In the genomic region with DNA sequence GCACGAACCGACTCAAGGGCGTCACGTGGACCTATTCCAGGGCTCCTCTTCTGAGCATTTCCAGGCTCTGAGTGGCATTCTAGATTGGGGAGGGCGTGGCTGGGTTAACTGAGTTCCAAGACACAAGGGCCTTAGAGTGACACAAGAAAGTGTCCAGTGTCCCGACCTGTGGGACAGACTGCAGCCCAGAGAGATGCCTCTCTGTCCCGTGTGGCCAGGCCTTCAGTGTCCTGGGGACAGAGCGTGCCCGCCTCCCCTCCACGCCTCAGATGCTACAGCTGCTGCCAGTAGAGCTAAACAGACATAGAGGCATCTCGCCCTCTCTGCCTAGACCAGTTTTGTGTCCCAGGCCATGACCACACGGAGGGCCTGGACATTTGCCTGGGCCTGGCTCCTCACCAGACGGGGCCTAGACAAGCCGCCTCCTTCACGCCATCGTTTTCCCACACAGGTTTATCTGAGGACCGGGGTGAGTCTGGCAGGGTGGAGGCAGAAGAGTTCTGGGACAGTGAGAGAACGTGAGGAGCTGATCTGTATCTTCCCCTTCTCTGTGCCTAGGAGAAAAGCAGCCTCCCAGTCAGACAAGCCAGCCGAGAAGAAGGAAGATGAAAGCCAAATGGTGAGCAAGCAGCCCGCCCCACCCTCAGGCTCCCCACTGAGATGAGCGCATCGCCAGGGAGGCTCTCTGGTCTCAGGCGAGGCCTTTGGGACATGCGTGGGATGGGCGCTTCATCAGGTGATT, we compare ENCODE assay signal across 14 cellular contexts. TPM values are rescaled to one million over a fixed set of nuclear protein-coding genes. Genes with fewer than 3 reads are reported as not detected.
DNase-seq lines count a peak whose midpoint lies in the region; ATAC-seq and TF ChIP-seq lines count a peak whose summit lies in the region.
"Had no signal": no experiment of that assay in that cellular context is flagged by ENCODE, and none has a peak within 500 bp of the region (broad histone marks: within the 10 kb centered on the region; RNA-seq: fewer than 3 reads in every experiment).

No MANE protein-coding gene starts in this region.

- no peak overlapping the region for H4K8ac ChIP-seq in mesendoderm (ENCODE audit: low read depth, low read length)

- H3K56ac ChIP-seq in mesendoderm (ENCODE audit: low read length): no peak overlapping the region

- no peaks in the 10 kb centered on the region for H3K27me3 ChIP-seq in suprapubic skin
- H3K27me3 ChIP-seq in mesendoderm (ENCODE audit: insufficient read depth, low read length, poor library complexity): no peaks in the 10 kb centered on the region
- H3K27me3 ChIP-seq: hepatocyte had no signal

- H3K9ac ChIP-seq in mesendoderm (ENCODE audit: low read length): no peak overlapping the region

- DNase-seq in activated CD4-positive, alpha-beta T cell treated with anti-CD3 and anti-CD28 coated beads, Interleukin-2, amount 10 ng/mL, durations not matched to agents 7 days and 5 days: no peak
- DNase-seq in activated CD4-positive, alpha-beta T cell treated with anti-CD3 and anti-CD28 coated beads for 4 hours: no peak
- DNase-seq in fibroblast of villous mesenchyme (ENCODE audit: low read depth): peak; percentile 24
- no peak for DNase-seq in suprapubic skin (ENCODE audit: low spot score in 2 of 2)
- DNase-seq in activated T-helper 1 cell treated with anti-CD3 and anti-CD28 coated beads, Interleukin-12 subunit alpha, Interleukin-12 subunit beta, Interleukin-2, Interleukin-4 antibody, amounts not matched to agents 30 ng/mL and 10 ng/mL and 1 ng/mL, durations not matched to agents 14 hours and 24 hours and 36 hours (ENCODE audit: low spot score): no peak
- DNase-seq in COLO668 (lab: John Stamatoyannopoulos, UW; ENCODE audit: unreplicated experiment): no peak
- no peak for DNase-seq in mesendoderm
- DNase-seq: activated T-cell treated with anti-CD3 and anti-CD28 coated beads, Interleukin-2, amount 50 U/mL, for 48 hours; GF-D8; midbrain had no signal

- no peak overlapping the region for H2BK15ac ChIP-seq in mesendoderm (replicated peaks; ENCODE audit: low read depth)

- H3K4me2 ChIP-seq in mesendoderm (ENCODE audit: low read length): no peak overlapping the region
- H3K4me2 ChIP-seq: A549, hepatocyte had no signal

- H3K27ac Mint-ChIP-seq in activated CD4-positive, alpha-beta T cell treated with anti-CD3 and anti-CD28 coated beads, Interleukin-2, amount 10 ng/mL, durations not matched to agents 7 days and 5 days: peak overlapping the region; percentile 31
- H3K27ac Mint-ChIP-seq in activated T-helper 17 cell treated with anti-CD3 and anti-CD28 coated beads, Interleukin-2, amount 50 U/mL, for 72 hours: peak overlapping the region; percentile 80
- no peak overlapping the region for H3K27ac Mint-ChIP-seq in activated T-helper 1 cell treated with anti-CD3 and anti-CD28 coated beads, Interleukin-12 subunit alpha, Interleukin-12 subunit beta, Interleukin-2, Interleukin-4 antibody, amounts not matched to agents 30 ng/mL and 10 ng/mL and 1 ng/mL, durations not matched to agents 14 hours and 24 hours and 36 hours

- no peak overlapping the region for H3K4me3 ChIP-seq in fibroblast of villous mesenchyme (ENCODE audit: low read depth, low read length)
- H3K4me3 ChIP-seq in suprapubic skin: no peak overlapping the region
- H3K4me3 ChIP-seq in mesendoderm (ENCODE audit: low read length): no peak overlapping the region
- H3K4me3 ChIP-seq: A549, hepatocyte had no signal

- no peak overlapping the region for H3K4me3 Mint-ChIP-seq in activated CD4-positive, alpha-beta T cell treated with anti-CD3 and anti-CD28 coated beads, Interleukin-2, amount 10 ng/mL, durations not matched to agents 7 days and 5 days
- H3K4me3 Mint-ChIP-seq in activated T-helper 17 cell treated with anti-CD3 and anti-CD28 coated beads, Interleukin-2, amount 50 U/mL, for 72 hours: no peak overlapping the region
- no peak overlapping the region for H3K4me3 Mint-ChIP-seq in activated T-helper 1 cell treated with anti-CD3 and anti-CD28 coated beads, Interleukin-12 subunit alpha, Interleukin-12 subunit beta, Interleukin-2, Interleukin-4 antibody, amounts not matched to agents 30 ng/mL and 10 ng/mL and 1 ng/mL, durations not matched to agents 14 hours and 24 hours and 36 hours

- TF ChIP-seq EP300 in suprapubic skin (IDR thresholded peaks at IDR 0.05): no peak

- H3K79me2 ChIP-seq in mesendoderm (ENCODE audit: control insufficient read depth, insufficient read depth, low read length): no peaks in the 10 kb centered on the region
- H3K79me2 ChIP-seq: hepatocyte had no signal

- no peak for TF ChIP-seq POLR2A in suprapubic skin (IDR thresholded peaks at IDR 0.05)

- H3K79me1 ChIP-seq in mesendoderm (ENCODE audit: low read length): no peaks in the 10 kb centered on the region

- H3K27ac ChIP-seq in suprapubic skin (peak overlapping the region; percentile 73), mesendoderm (ENCODE audit: low read depth, low read length) (no peak overlapping the region)
- H3K27ac ChIP-seq: A549, hepatocyte had no signal

- H3K27me3 Mint-ChIP-seq in activated CD4-positive, alpha-beta T cell treated with anti-CD3 and anti-CD28 coated beads, Interleukin-2, amount 10 ng/mL, durations not matched to agents 7 days and 5 days: no peaks in the 10 kb centered on the region
- no peaks in the 10 kb centered on the region for H3K27me3 Mint-ChIP-seq in activated T-helper 17 cell treated with anti-CD3 and anti-CD28 coated beads, Interleukin-2, amount 50 U/mL, for 72 hours
- no peaks in the 10 kb centered on the region for H3K27me3 Mint-ChIP-seq in activated T-helper 1 cell treated with anti-CD3 and anti-CD28 coated beads, Interleukin-12 subunit alpha, Interleukin-12 subunit beta, Interleukin-2, Interleukin-4 antibody, amounts not matched to agents 30 ng/mL and 10 ng/mL and 1 ng/mL, durations not matched to agents 14 hours and 24 hours and 36 hours (ENCODE audit: insufficient read depth)

- no peak for ATAC-seq in activated T-helper 17 cell treated with anti-CD3 and anti-CD28 coated beads, Interleukin-2, amount 50 U/mL, for 72 hours (replicated peaks)
- ATAC-seq: A549 had no signal

- POLR2A ChIA-PET in activated CD4-positive, alpha-beta T cell treated with anti-CD3 and anti-CD28 coated beads, Interleukin-2, amount 10 ng/mL, durations not matched to agents 7 days and 5 days (lab: Charles Lee): no interaction called here

- CTCF ChIA-PET in activated CD4-positive, alpha-beta T cell treated with anti-CD3 and anti-CD28 coated beads, Interleukin-2, amount 10 ng/mL, durations not matched to agents 7 days and 5 days (lab: Charles Lee): interaction anchor here (0.6 to 1.5 kb wide), 3 partner anchors 10 to 166 kb away, joined by 3 to 8 read pairs (median 3); no protein-coding TSS in a partner anchor

- H3K4me1 ChIP-seq in suprapubic skin (peaks cover 49% of the 10 kb centered on the region), mesendoderm (ENCODE audit: control insufficient read depth, low read depth, low read length) (no peaks in the 10 kb centered on the region)
- H3K4me1 ChIP-seq: A549 had no signal

- H3K9me3 Mint-ChIP-seq in activated CD4-positive, alpha-beta T cell treated with anti-CD3 and anti-CD28 coated beads, Interleukin-2, amount 10 ng/mL, durations not matched to agents 7 days and 5 days: no peaks in the 10 kb centered on the region
- no peaks in the 10 kb centered on the region for H3K9me3 Mint-ChIP-seq in activated T-helper 17 cell treated with anti-CD3 and anti-CD28 coated beads, Interleukin-2, amount 50 U/mL, for 72 hours
- no peaks in the 10 kb centered on the region for H3K9me3 Mint-ChIP-seq in activated T-helper 1 cell treated with anti-CD3 and anti-CD28 coated beads, Interleukin-12 subunit alpha, Interleukin-12 subunit beta, Interleukin-2, Interleukin-4 antibody, amounts not matched to agents 30 ng/mL and 10 ng/mL and 1 ng/mL, durations not matched to agents 14 hours and 24 hours and 36 hours

- no peak overlapping the region for H4K5ac ChIP-seq in mesendoderm (ENCODE audit: low read length)

- TF ChIP-seq CTCF in fibroblast of villous mesenchyme (IDR thresholded peaks at IDR 0.05; ENCODE audit: insufficient read depth, low read depth, low read length) (no peak), suprapubic skin (IDR thresholded peaks at IDR 0.05) (no peak)

- H3K18ac ChIP-seq in mesendoderm (ENCODE audit: low read length): no peak overlapping the region

- 41% methylated on average over 15 of the region's 25 CpGs for WGBS in suprapubic skin
- WGBS in mesendoderm (ENCODE audit: extremely low coverage, insufficient coverage, low lambda C conversion rate): no CpG with 5 or more reads among the region's 25 CpGs

- H2BK5ac ChIP-seq in mesendoderm (ENCODE audit: low read length): no peak overlapping the region

- no peaks in the 10 kb centered on the region for H3K9me3 ChIP-seq in suprapubic skin
- H3K9me3 ChIP-seq: A549 had no signal

- H2BK120ac ChIP-seq in mesendoderm (ENCODE audit: low read depth, low read length): no peak overlapping the region

- no peak overlapping the region for H3K4ac ChIP-seq in mesendoderm (ENCODE audit: low read depth, low read length)

- H3K36me3 Mint-ChIP-seq in activated CD4-positive, alpha-beta T cell treated with anti-CD3 and anti-CD28 coated beads, Interleukin-2, amount 10 ng/mL, durations not matched to agents 7 days and 5 days (ENCODE audit: low read depth): peaks cover 87% of the 10 kb centered on the region
- peaks cover 96% of the 10 kb centered on the region for H3K36me3 Mint-ChIP-seq in activated T-helper 17 cell treated with anti-CD3 and anti-CD28 coated beads, Interleukin-2, amount 50 U/mL, for 72 hours (ENCODE audit: low read depth)
- H3K36me3 Mint-ChIP-seq in activated T-helper 1 cell treated with anti-CD3 and anti-CD28 coated beads, Interleukin-12 subunit alpha, Interleukin-12 subunit beta, Interleukin-2, Interleukin-4 antibody, amounts not matched to agents 30 ng/mL and 10 ng/mL and 1 ng/mL, durations not matched to agents 14 hours and 24 hours and 36 hours (ENCODE audit: low read depth): peaks cover 68% of the 10 kb centered on the region

- intact Hi-C loops in activated T-helper 1 cell treated with anti-CD3 and anti-CD28 coated beads, Interleukin-12 subunit alpha, Interleukin-12 subunit beta, Interleukin-2, Interleukin-4 antibody, amounts not matched to agents 30 ng/mL and 10 ng/mL and 1 ng/mL, durations not matched to agents 14 hours and 24 hours and 36 hours (cut with micrococcal nuclease): no loop called here

- no peak overlapping the region for H3K23ac ChIP-seq in mesendoderm (ENCODE audit: low read length)

- peaks cover 30% of the 10 kb centered on the region for H3K36me3 ChIP-seq in suprapubic skin
- H3K36me3 ChIP-seq in mesendoderm (ENCODE audit: control insufficient read depth, insufficient read depth, low read length): no peaks in the 10 kb centered on the region

- H3K4me1 Mint-ChIP-seq in activated CD4-positive, alpha-beta T cell treated with anti-CD3 and anti-CD28 coated beads, Interleukin-2, amount 10 ng/mL, durations not matched to agents 7 days and 5 days: peaks cover 8% of the 10 kb centered on the region
- peaks cover 9% of the 10 kb centered on the region for H3K4me1 Mint-ChIP-seq in activated T-helper 17 cell treated with anti-CD3 and anti-CD28 coated beads, Interleukin-2, amount 50 U/mL, for 72 hours
- no peaks in the 10 kb centered on the region for H3K4me1 Mint-ChIP-seq in activated T-helper 1 cell treated with anti-CD3 and anti-CD28 coated beads, Interleukin-12 subunit alpha, Interleukin-12 subunit beta, Interleukin-2, Interleukin-4 antibody, amounts not matched to agents 30 ng/mL and 10 ng/mL and 1 ng/mL, durations not matched to agents 14 hours and 24 hours and 36 hours (ENCODE audit: low read depth)

- no peak overlapping the region for H2AK5ac ChIP-seq in mesendoderm (ENCODE audit: low read length)

RNA-seq across cellular contexts. Expression of gene DEGS2, which starts 27.1 kb away (rescaled TPM):
- under 1 TPM; 0.15 to 0.23 TPM for total RNA-seq in activated CD4-positive, alpha-beta T cell treated with anti-CD3 and anti-CD28 coated beads, Interleukin-2, amount 10 ng/mL, durations not matched to agents 7 days and 5 days
- 1 to 10 TPM in 1 of 2 donors, under 1 TPM in 1; 0.30 to 8.3 TPM for total RNA-seq in activated T-helper 17 cell treated with anti-CD3 and anti-CD28 coated beads, Interleukin-2, amount 50 U/mL, for 72 hours
- total RNA-seq in fibroblast of villous mesenchyme (not detected in 2 replicates), suprapubic skin (100 to 1,000 TPM in 3 of 4 donors, 10 to 100 TPM in 1; 78.9 to 130 (median 108) TPM)
- total RNA-seq in activated T-helper 1 cell treated with anti-CD3 and anti-CD28 coated beads, Interleukin-12 subunit alpha, Interleukin-12 subunit beta, Interleukin-2, Interleukin-4 antibody, amounts not matched to agents 30 ng/mL and 10 ng/mL and 1 ng/mL, durations not matched to agents 14 hours and 24 hours and 36 hours: 0.31 and 1.1 TPM in 2 replicates
- polyA plus RNA-seq in mesendoderm (2013, experiment 1 of 2): 0.03 TPM
- 0.03 TPM for polyA plus RNA-seq in mesendoderm (2013, experiment 2 of 2)
- total RNA-seq: LHCN-M2 had no signal

Comparison
In these comparisons a context has a peak if more than half of its experiments do, and no peak if none do; other contexts are left out.
1. RNA of gene DEGS2, which starts 27.1 kb away (total RNA-seq): 78.9 to 130 TPM in suprapubic skin; 0.30 to 8.3 TPM in activated T-helper 17 cell treated with anti-CD3 and anti-CD28 coated beads, Interleukin-2, amount 50 U/mL, for 72 hours, 0.31 to 1.1 TPM in activated T-helper 1 cell treated with anti-CD3 and anti-CD28 coated beads, Interleukin-12 subunit alpha, Interleukin-12 subunit beta, Interleukin-2, Interleukin-4 antibody, amounts not matched to agents 30 ng/mL and 10 ng/mL and 1 ng/mL, durations not matched to agents 14 hours and 24 hours and 36 hours, 0.15 to 0.23 TPM in activated CD4-positive, alpha-beta T cell treated with anti-CD3 and anti-CD28 coated beads, Interleukin-2, amount 10 ng/mL, durations not matched to agents 7 days and 5 days and not detected in fibroblast of villous mesenchyme; every median in the first group is over 4 times any median in the second.